ENCODE assay signal across 25 cellular contexts in the genomic region with DNA sequence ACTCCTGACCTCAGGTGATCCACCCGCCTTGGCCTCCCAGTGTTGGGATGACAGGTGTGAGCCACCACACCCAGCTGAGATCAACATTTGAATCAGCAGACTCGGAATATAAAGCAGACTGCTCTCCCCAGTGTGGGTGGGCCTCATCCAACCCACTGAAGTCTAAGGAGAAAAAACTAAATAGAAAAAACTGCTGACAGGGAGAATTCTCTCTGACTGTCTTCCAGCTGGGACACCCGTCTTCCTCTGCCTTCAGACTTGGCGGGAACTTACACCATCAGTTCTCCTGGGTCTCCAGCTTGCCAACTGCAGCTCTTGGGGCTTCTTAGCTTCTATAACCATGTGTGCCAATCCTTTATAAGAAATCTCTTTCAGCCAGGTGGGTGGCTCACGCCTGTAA.
"Had no signal": no experiment of that assay in that cellular context is flagged by ENCODE, and none has a peak within 500 bp of the region (broad histone marks: within the 10 kb centered on the region; RNA-seq: fewer than 3 reads in every experiment).

No MANE protein-coding gene starts in this region.

- H2AFZ ChIP-seq: neural progenitor cell had no signal

- H3K9ac ChIP-seq: neural progenitor cell had no signal

- H3K9me3 ChIP-seq: left lung, lower lobe of right lung, neutrophil, ovary, right atrium auricular region, spleen, tibial nerve, uterus had no signal

- FAIRE-seq: islet of Langerhans, kidney, small intestine had no signal

- H3K27me3 ChIP-seq: left lung, neural progenitor cell, ovary, right atrium auricular region, tibial nerve, uterus had no signal

- DNase-seq: hypothalamus; immature natural killer cell; kidney; left colon; left lung; lower lobe of right lung; mammary epithelial cell; mesenchymal stem cell; naive B cell; natural killer cell; nephron progenitor cell; occipital lobe; ovary; small intestine; spleen; stimulated activated CD4-positive, alpha-beta T cell treated with anti-CD3 and anti-CD28 coated beads, Interleukin-4, amount 100 ng/mL, for 24 hours; substantia nigra; uterus had no signal

- H3K4me2 ChIP-seq: neural progenitor cell had no signal

- H3K4me3 ChIP-seq: left lung, lower lobe of right lung, neural progenitor cell, ovary, right atrium auricular region, spleen, tibial nerve, uterus had no signal

- ATAC-seq: left colon; left lung; lower lobe of right lung; natural killer cell; sciatic nerve; stimulated activated effector memory CD8-positive, alpha-beta T cell treated with anti-CD3 and anti-CD28 coated beads, Interleukin-12 subunit alpha, Interleukin-12 subunit beta, amount 100 ng/mL, for 72 hours had no signal

- H3K36me3 ChIP-seq: left lung, lower lobe of right lung, neural progenitor cell, neutrophil, ovary, right atrium auricular region, spleen, tibial nerve, uterus had no signal

- H3K4me1 ChIP-seq: left lung, neural progenitor cell had no signal

- H3K27ac ChIP-seq: left lung, lower lobe of right lung, neural progenitor cell, neutrophil, ovary, right atrium auricular region, spleen, tibial nerve, uterus had no signal
